28 cellular contexts compared by ENCODE assay signal in the genomic region with DNA sequence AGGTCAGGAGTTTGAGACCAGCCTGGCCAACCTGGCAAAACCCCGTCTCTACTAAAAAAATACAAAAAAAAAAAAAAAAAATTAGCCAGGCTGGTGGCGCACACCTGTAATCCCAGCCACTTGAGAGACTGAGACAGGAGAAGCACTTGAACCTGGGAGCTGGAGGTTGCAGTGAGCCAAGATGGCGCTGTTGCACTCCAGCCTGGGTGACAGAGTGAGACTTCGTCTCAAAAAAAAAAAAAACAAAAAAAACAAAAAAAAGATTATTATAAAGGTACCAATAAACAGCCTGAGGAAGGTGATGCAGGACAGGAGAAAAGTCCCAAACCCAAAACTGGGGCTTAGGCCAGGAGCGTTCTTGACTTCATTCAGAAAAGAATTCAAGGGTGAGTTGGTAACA.
"Had no signal": no experiment of that assay in that cellular context is flagged by ENCODE, and none has a peak within 500 bp of the region (broad histone marks: within the 10 kb centered on the region; RNA-seq: fewer than 3 reads in every experiment).

No MANE protein-coding gene starts in this region.

- H3K36me3 Mint-ChIP-seq: mesothelial cell of epicardium; naive B cell; stimulated activated effector memory CD8-positive, alpha-beta T cell treated with anti-CD3 and anti-CD28 coated beads, Interleukin-12 subunit alpha, Interleukin-12 subunit beta, amount 100 ng/mL, for 72 hours had no signal

- H3K9me3 ChIP-seq: gastroesophageal sphincter, neutrophil, pancreas, prostate gland, sigmoid colon, thoracic aorta, uterus had no signal

- H3K27me3 ChIP-seq: gastroesophageal sphincter, hepatocyte, neutrophil, pancreas, sigmoid colon, uterus had no signal

- ATAC-seq: activated naive CD4-positive, alpha-beta T cell treated with anti-CD3 and anti-CD28 coated beads, Interleukin-2, amount 50 U/mL, for 72 hours; activated T-cell treated with anti-CD3 and anti-CD28 coated beads, Interleukin-2, amount 50 U/mL, for 72 hours; gastroesophageal sphincter; left cardiac atrium; left ventricle myocardium superior; pancreas; stimulated activated effector memory CD8-positive, alpha-beta T cell treated with anti-CD3 and anti-CD28 coated beads, Interleukin-12 subunit alpha, Interleukin-12 subunit beta, amount 100 ng/mL, for 72 hours had no signal

- H3K27ac ChIP-seq: gastroesophageal sphincter, hepatocyte, neutrophil, pancreas, prostate gland, sigmoid colon, thoracic aorta, uterus had no signal

- H3K4me3 Mint-ChIP-seq: activated T-cell treated with anti-CD3 and anti-CD28 coated beads, Interleukin-2, amount 50 U/mL, for 72 hours; central memory CD8-positive, alpha-beta T cell; mesothelial cell of epicardium; naive B cell; nephron progenitor cell; stimulated activated effector memory CD8-positive, alpha-beta T cell treated with anti-CD3 and anti-CD28 coated beads, Interleukin-12 subunit alpha, Interleukin-12 subunit beta, amount 100 ng/mL, for 72 hours; stimulated activated naive CD8-positive, alpha-beta T cell treated with anti-CD3 and anti-CD28 coated beads, Interleukin-15, Interleukin-2, amounts not matched to agents 100 ng/mL and 50 ng/mL, for 24 hours; type B pancreatic cell had no signal

- H3K4me3 ChIP-seq: gastroesophageal sphincter, hepatocyte, pancreas, prostate gland, sigmoid colon, thoracic aorta, uterus had no signal

- H3K79me2 ChIP-seq: hepatocyte had no signal

- H2AFZ ChIP-seq: hepatocyte had no signal

- H3K27ac Mint-ChIP-seq: activated T-cell treated with anti-CD3 and anti-CD28 coated beads, Interleukin-2, amount 50 U/mL, for 72 hours; mesothelial cell of epicardium; naive B cell; nephron progenitor cell; stimulated activated effector memory CD8-positive, alpha-beta T cell treated with anti-CD3 and anti-CD28 coated beads, Interleukin-12 subunit alpha, Interleukin-12 subunit beta, amount 100 ng/mL, for 72 hours; stimulated activated naive CD8-positive, alpha-beta T cell treated with anti-CD3 and anti-CD28 coated beads, Interleukin-15, Interleukin-2, amounts not matched to agents 100 ng/mL and 50 ng/mL, for 24 hours; type B pancreatic cell had no signal

- DNase-seq: activated CD4-positive, alpha-beta T cell treated with anti-CD3 and anti-CD28 coated beads for 4 hours; activated CD4-positive, alpha-beta T cell treated with anti-CD3 and anti-CD28 coated beads, Interleukin-2, amount 50 U/mL, for 4 hours; activated naive CD4-positive, alpha-beta T cell; activated T-cell treated with anti-CD3 and anti-CD28 coated beads for 4 hours; activated T-cell treated with anti-CD3 and anti-CD28 coated beads, Interleukin-2, amount 50 U/mL, for 72 hours; effector CD8-positive, alpha-beta T cell; erythroblast; left cardiac atrium; left ventricle myocardium superior; naive B cell; nephron progenitor cell; pancreas; retina; sigmoid colon; small intestine; stimulated activated CD4-positive, alpha-beta T cell treated with anti-CD3 and anti-CD28 coated beads, Interleukin-4, amount 100 ng/mL, for 24 hours; uterus had no signal

- H3K27me3 Mint-ChIP-seq: central memory CD8-positive, alpha-beta T cell; naive B cell; stimulated activated naive CD8-positive, alpha-beta T cell treated with anti-CD3 and anti-CD28 coated beads, Interleukin-15, Interleukin-2, amounts not matched to agents 100 ng/mL and 50 ng/mL, for 24 hours; type B pancreatic cell had no signal

- H3K36me3 ChIP-seq: gastroesophageal sphincter, neutrophil, pancreas, prostate gland, sigmoid colon, thoracic aorta, uterus had no signal

- H3K4me1 ChIP-seq: gastroesophageal sphincter, pancreas, prostate gland, sigmoid colon, uterus had no signal

- H3K4me2 ChIP-seq: hepatocyte had no signal

- H3K4me1 Mint-ChIP-seq: central memory CD8-positive, alpha-beta T cell; mesothelial cell of epicardium; naive B cell; nephron progenitor cell; stimulated activated effector memory CD8-positive, alpha-beta T cell treated with anti-CD3 and anti-CD28 coated beads, Interleukin-12 subunit alpha, Interleukin-12 subunit beta, amount 100 ng/mL, for 72 hours had no signal
